ENCODE assay signal across 8 cellular contexts in the genomic region with DNA sequence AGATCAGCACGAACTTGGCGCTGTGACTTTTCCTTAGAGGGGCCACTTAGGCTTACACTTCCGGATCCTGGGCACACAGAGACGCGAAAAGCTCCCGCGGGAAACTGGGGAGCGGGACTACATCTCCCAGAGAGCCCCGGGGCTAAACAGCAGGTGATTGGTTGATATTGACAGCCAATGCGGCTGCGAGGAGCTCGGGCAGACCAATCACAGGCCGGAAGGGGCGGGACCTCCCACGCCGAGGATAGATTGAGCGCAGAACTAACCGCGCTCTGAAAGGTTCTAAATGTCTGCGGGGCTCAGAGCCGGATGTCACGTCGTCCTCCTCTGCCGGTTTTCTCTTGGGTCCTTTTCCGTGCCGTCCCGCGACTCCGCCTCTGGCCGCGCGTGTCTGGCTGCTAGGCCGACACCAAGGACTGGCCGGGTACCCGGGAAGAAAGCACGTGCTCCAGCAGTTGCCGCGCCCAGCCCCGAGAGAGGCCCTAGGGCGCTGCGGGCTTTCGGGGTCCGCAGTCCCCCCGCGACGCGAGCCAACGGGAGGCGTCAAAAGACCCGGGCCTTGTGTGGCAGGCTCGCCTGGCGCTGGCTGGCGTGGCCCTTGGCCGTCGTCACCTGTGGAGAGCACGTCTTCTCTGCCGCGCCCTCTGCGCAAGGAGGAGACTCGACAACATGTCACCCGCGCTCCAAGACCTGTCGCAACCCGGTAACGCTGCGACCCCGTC. TPM values are rescaled to one million over a fixed set of nuclear protein-coding genes. Genes with fewer than 3 reads are reported as not detected.
DNase-seq lines count a peak whose midpoint lies in the region; ATAC-seq and TF ChIP-seq lines count a peak whose summit lies in the region.

A gene (plus strand): TSS at position 258 of the 722 bp plus-strand sequence. CDS start 412 bp downstream, at position 670.

- H3K27me3 ChIP-seq in IMR-90 (ENCODE audit: control insufficient read depth, insufficient read depth, low read length), result no peaks in the 10 kb centered on the region

- H4K5ac ChIP-seq in IMR-90 (ENCODE audit: low read depth, low read length), result peak within 1 kb of the TSS; percentile 85

- H3K56ac ChIP-seq in IMR-90 (ENCODE audit: extremely low read depth, insufficient read depth, low read length), result peak within 1 kb of the TSS; percentile 56; the same call in 1 of the 2 replicates

- H2BK20ac ChIP-seq in IMR-90 (ENCODE audit: low read depth, low read length), result no peak within 1 kb of the TSS

- H4K20me1 ChIP-seq in IMR-90 (ENCODE audit: insufficient read depth, low read length), result no peaks in the 10 kb centered on the region

- H4K91ac ChIP-seq in IMR-90 (ENCODE audit: insufficient read depth, low read depth, low read length), result peak within 1 kb of the TSS; percentile 77

- DNase-seq in DMS 273 (lab: John Stamatoyannopoulos, UW; ENCODE audit: unreplicated experiment), result peak; percentile 100
- DNase-seq in IMR-90, result peak; percentile 95
- DNase-seq in OCI-M1 (lab: John Stamatoyannopoulos, UW), result peak; percentile 100
- peak; percentile 95 for DNase-seq in activated T-cell treated with anti-CD3 and anti-CD28 coated beads for 24 hours (ENCODE audit: low read depth)
- peak; percentile 98 for DNase-seq in epidermal melanocyte (ENCODE audit: insufficient read length, low spot score)
- peak; percentile 99 for DNase-seq in middle frontal gyrus (ENCODE audit: extremely low spot score, low spot score)
- DNase-seq in stimulated activated CD8-positive, alpha-beta memory T cell treated with anti-CD3 and anti-CD28 coated beads, Interleukin-2, amount 100 ng/mL, for 48 hours (ENCODE audit: low read depth in 2 of 2), result peak; percentile 90 to 94

- no peaks in the 10 kb centered on the region for H3K9me1 ChIP-seq in IMR-90 (ENCODE audit: insufficient read depth, low read length)

- H4K8ac ChIP-seq in IMR-90 (ENCODE audit: low read depth in 2 of 2, low read length in 2 of 2), result peak within 1 kb of the TSS; percentile 93 to 94

- peak within 1 kb of the TSS; percentile 80 for H3K14ac ChIP-seq in IMR-90 (replicated peaks; ENCODE audit: low read depth, low read length)

- H3K4me2 ChIP-seq in IMR-90 (ENCODE audit: low read depth, low read length), result peak within 1 kb of the TSS; percentile 99

- H3K36me3 ChIP-seq in IMR-90 (ENCODE audit: control insufficient read depth, insufficient read depth, low read length), result no peaks in the 10 kb centered on the region

- dilution Hi-C loops in IMR-90 (cut with HindIII; ENCODE audit: low sequenced_read_pairs, unreplicated experiment), result no loop called here

- peak within 1 kb of the TSS; percentile 65 for H3K27ac ChIP-seq in IMR-90 (ENCODE audit: insufficient read depth, low read length)

- no peaks in the 10 kb centered on the region for H3K4me1 ChIP-seq in IMR-90 (ENCODE audit: control insufficient read depth, insufficient read depth, low read length)

- no peak for TF ChIP-seq RAD21 in IMR-90 (IDR thresholded peaks at IDR 0.05; ENCODE audit: low read length)

- H3K9me3 ChIP-seq in IMR-90 (ENCODE audit: control insufficient read depth, insufficient read depth, low read length), result no peaks in the 10 kb centered on the region

- H2AK9ac ChIP-seq in IMR-90 (replicated peaks; ENCODE audit: low read depth, low read length, poor library complexity), result peak within 1 kb of the TSS; percentile 97

- peak within 1 kb of the TSS; percentile 69 for H2BK5ac ChIP-seq in IMR-90 (ENCODE audit: low read depth, low read length, poor library complexity, severe bottlenecking)

- peak; percentile 90 for TF ChIP-seq POLR2A in IMR-90 (IDR thresholded peaks at IDR 0.05; ENCODE audit: low read depth, low read length)

- 0% methylated on average over 36 of the region's 67 CpGs; no CpG with 5 or more reads in 1 of the 2 experiments for WGBS in IMR-90 (ENCODE audit: extremely low coverage in 2 of 2, insufficient read length in 1 of 2), 2 experiments

- ATAC-seq in GM21528 (IDR thresholded peaks at IDR 0.05; ENCODE audit: low FRiP score, unreplicated experiment) (peak; percentile 98), IMR-90 (ENCODE audit: low read depth) (peak; percentile 100)

- BruUV-seq in IMR-90 (replicated peaks; lab: Mats Ljungman, UMichigan), result TSS peak; percentile 30

- peak within 1 kb of the TSS; percentile 81 for H3K4ac ChIP-seq in IMR-90 (ENCODE audit: low read depth, low read length)

- H3K79me1 ChIP-seq in IMR-90 (ENCODE audit: low read depth in 1 of 2, low read length in 2 of 2), result peaks cover 16 to 20% of the 10 kb centered on the region in 2 experiments

- peak within 1 kb of the TSS; percentile 30 for H2BK120ac ChIP-seq in IMR-90 (ENCODE audit: low read depth, low read length)

- intact Hi-C loops in IMR-90 (cut with micrococcal nuclease), result loop anchor here (5.0 to 10.0 kb wide), 2 partner anchors 72 to 190 kb away; a partner anchor contains a TSS

- peak within 1 kb of the TSS; percentile 99 for H2AFZ ChIP-seq in IMR-90 (replicated peaks; ENCODE audit: low read length, poor library complexity)

- H3K18ac ChIP-seq in IMR-90 (ENCODE audit: low read depth, low read length), result peak within 1 kb of the TSS; percentile 52

- H3K4me3 ChIP-seq in IMR-90 (ENCODE audit: insufficient read depth, low read depth, low read length), result peak within 1 kb of the TSS; percentile 61

- peak within 1 kb of the TSS; percentile 39; the same call in 1 of the 3 replicates for H2BK15ac ChIP-seq in IMR-90 (ENCODE audit: low read depth, low read length)

- CTCF ChIA-PET in IMR-90 (lab: Yijun Ruan, JAX), result no interaction called here

- H3K9ac ChIP-seq in IMR-90 (ENCODE audit: low read depth, low read length), result peak within 1 kb of the TSS; percentile 81

- POLR2A ChIA-PET in IMR-90 (lab: Charles Lee; ENCODE audit: unreplicated experiment), result interaction anchor here (0.5 to 1.0 kb wide), 3 partner anchors 36 to 214 kb away, joined by 3 to 5 read pairs (median 3); no protein-coding TSS in a partner anchor

- TF ChIP-seq CTCF in IMR-90 (conservative IDR thresholded peaks at IDR 0.05; ENCODE audit: low read depth, low read length), result no peak

- in situ Hi-C loops in IMR-90 (cut with MboI; ENCODE audit: low sequenced_read_pairs), result no loop called here

- H3K23ac ChIP-seq in IMR-90 (ENCODE audit: low read depth, low read length), result peak within 1 kb of the TSS; percentile 95

- H2AK5ac ChIP-seq in IMR-90 (ENCODE audit: low read depth, low read length), result peak within 1 kb of the TSS; percentile 76

TF ChIP-seq in IMR-90, 13 proteins besides CTCF, POLR2A, EP300 and RAD21:
- TF ChIP-seq BHLHE40 (IDR thresholded peaks at IDR 0.05; ENCODE audit: low read depth, low read length), result peak; percentile 59; the same call in 1 of the 2 replicates
- no peak for TF ChIP-seq MAFK (IDR thresholded peaks at IDR 0.05; ENCODE audit: low read depth, low read length)
- no peak for TF ChIP-seq MAZ (IDR thresholded peaks at IDR 0.05; ENCODE audit: borderline replicate concordance, low read depth, low read length)
- TF ChIP-seq NFE2L2 (IDR thresholded peaks at IDR 0.05; ENCODE audit: low read depth, low read length), result no peak
- peak; percentile 86 for TF ChIP-seq MXI1 (IDR thresholded peaks at IDR 0.05; ENCODE audit: borderline replicate concordance, low read depth, low read length)
- peak; percentile 38; the same call in 1 of the 2 replicates for TF ChIP-seq FOS (IDR thresholded peaks at IDR 0.05; ENCODE audit: low read depth, low read length)
- TF ChIP-seq RCOR1 (IDR thresholded peaks at IDR 0.05; ENCODE audit: insufficient replicate concordance, low read length), result no peak
- TF ChIP-seq, protein P1, sequence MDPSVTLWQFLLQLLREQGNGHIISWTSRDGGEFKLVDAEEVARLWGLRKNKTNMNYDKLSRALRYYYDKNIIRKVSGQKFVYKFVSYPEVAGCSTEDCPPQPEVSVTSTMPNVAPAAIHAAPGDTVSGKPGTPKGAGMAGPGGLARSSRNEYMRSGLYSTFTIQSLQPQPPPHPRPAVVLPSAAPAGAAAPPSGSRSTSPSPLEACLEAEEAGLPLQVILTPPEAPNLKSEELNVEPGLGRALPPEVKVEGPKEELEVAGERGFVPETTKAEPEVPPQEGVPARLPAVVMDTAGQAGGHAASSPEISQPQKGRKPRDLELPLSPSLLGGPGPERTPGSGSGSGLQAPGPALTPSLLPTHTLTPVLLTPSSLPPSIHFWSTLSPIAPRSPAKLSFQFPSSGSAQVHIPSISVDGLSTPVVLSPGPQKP (IDR thresholded peaks at IDR 0.05; ENCODE audit: borderline replicate concordance, low read depth, low read length), result no peak
- TF ChIP-seq, protein P2, sequence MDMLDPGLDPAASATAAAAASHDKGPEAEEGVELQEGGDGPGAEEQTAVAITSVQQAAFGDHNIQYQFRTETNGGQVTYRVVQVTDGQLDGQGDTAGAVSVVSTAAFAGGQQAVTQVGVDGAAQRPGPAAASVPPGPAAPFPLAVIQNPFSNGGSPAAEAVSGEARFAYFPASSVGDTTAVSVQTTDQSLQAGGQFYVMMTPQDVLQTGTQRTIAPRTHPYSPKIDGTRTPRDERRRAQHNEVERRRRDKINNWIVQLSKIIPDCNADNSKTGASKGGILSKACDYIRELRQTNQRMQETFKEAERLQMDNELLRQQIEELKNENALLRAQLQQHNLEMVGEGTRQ (IDR thresholded peaks at IDR 0.05; ENCODE audit: low read depth, low read length), result peak; percentile 17; the same call in 1 of the 2 replicates
- TF ChIP-seq CEBPB (IDR thresholded peaks at IDR 0.05; ENCODE audit: low read depth, low read length), result peak; percentile 32; the same call in 1 of the 2 replicates

RNA-seq across cellular contexts. Expression of the gene that starts here (rescaled TPM):
- total RNA-seq in IMR-90 (2012; rRNA removed), result 31.0 and 32.8 TPM in 2 replicates
- polyA plus RNA-seq in IMR-90 (2012; rRNA removed), result 5.9 and 7.7 TPM in 2 replicates
- polyA plus RNA-seq in IMR-90 (2012; cell fraction: cytosol; rRNA removed), result 2.0 TPM in 2 replicates
- polyA plus RNA-seq in IMR-90 (2012; cell fraction: nucleus; rRNA removed; ENCODE audit: low replicate concordance), result 5.1 and 14.0 TPM in 2 replicates

Comparison
In these comparisons a context has a peak if more than half of its experiments do, and no peak if none do; other contexts are left out.
1. Peak in every context shown above with its lines: DNase-seq, ATAC-seq, H3K4me3 ChIP-seq and H3K27ac ChIP-seq.